Comparison of ENCODE assay signal across 6 cellular contexts in genomic region chr18:78889250-78889649, GRCh38.
"Had no signal": no experiment of that assay in that cellular context is flagged by ENCODE, and none has a peak within 500 bp of the region (broad histone marks: within the 10 kb centered on the region; RNA-seq: fewer than 3 reads in every experiment).

No MANE protein-coding gene starts in this region.

- H3K4me3 Mint-ChIP-seq: GM23338 had no signal

- H2AFZ ChIP-seq: GM23338 had no signal

- H3K4me3 ChIP-seq: GM23338, HAP-1, K562 had no signal

- H3K4me2 ChIP-seq: GM23338 had no signal

- H3K4me1 ChIP-seq: HAP-1 had no signal

- H3K27ac Mint-ChIP-seq: GM23338 had no signal

- ATAC-seq: GM23338, HCT116, K562 had no signal

- DNase-seq: H7, IMR-90 had no signal

- H3K36me3 ChIP-seq: HAP-1 had no signal

- H3K4me1 Mint-ChIP-seq: GM23338 had no signal
